8 cellular contexts compared by ENCODE assay signal in genomic region chr10:97792058-97792721, GRCh38. TPM values are rescaled to one million over a fixed set of nuclear protein-coding genes. Genes with fewer than 3 reads are reported as not detected.
DNase-seq lines count a peak whose midpoint lies in the region; ATAC-seq and TF ChIP-seq lines count a peak whose summit lies in the region.

No MANE protein-coding gene starts in this region.

- H3K9me3 Mint-ChIP-seq in activated naive CD4-positive, alpha-beta T cell treated with anti-CD3 and anti-CD28 coated beads, Interleukin-2, amount 10 ng/mL, durations not matched to agents 7 days and 5 days, result peaks cover 4% of the 10 kb centered on the region

- peak; percentile 90 for ATAC-seq in SK-N-SH treated with all-trans-retinoic acid at 6 μM for 48 hours

- peaks cover 37% of the 10 kb centered on the region for H3K27me3 Mint-ChIP-seq in activated naive CD4-positive, alpha-beta T cell treated with anti-CD3 and anti-CD28 coated beads, Interleukin-2, amount 10 ng/mL, durations not matched to agents 7 days and 5 days

- DNase-seq in NCI-H1436 (lab: John Stamatoyannopoulos, UW), result peak; percentile 32
- no peak for DNase-seq in NCI-H1436 treated with DMSO at 0.1 percent for 48 hours (lab: John Stamatoyannopoulos, UW)
- peak; percentile 82 for DNase-seq in activated naive CD4-positive, alpha-beta T cell treated with anti-CD3 and anti-CD28 coated beads, Interleukin-2, amount 10 ng/mL, durations not matched to agents 7 days and 5 days
- DNase-seq in glomerular visceral epithelial cell (ENCODE audit: extremely low spot score), result peak; percentile 65
- DNase-seq in posterior cingulate gyrus, result peak; percentile 63 to 96 (median 78)
- DNase-seq in ureter (ENCODE audit: low spot score), result peak; percentile 78

- H3K4me3 Mint-ChIP-seq in activated naive CD4-positive, alpha-beta T cell treated with anti-CD3 and anti-CD28 coated beads, Interleukin-2, amount 10 ng/mL, durations not matched to agents 7 days and 5 days, result no peak overlapping the region

- H3K36me3 Mint-ChIP-seq in activated naive CD4-positive, alpha-beta T cell treated with anti-CD3 and anti-CD28 coated beads, Interleukin-2, amount 10 ng/mL, durations not matched to agents 7 days and 5 days, result peaks cover 6% of the 10 kb centered on the region

- peaks cover 38% of the 10 kb centered on the region for H3K4me1 Mint-ChIP-seq in activated naive CD4-positive, alpha-beta T cell treated with anti-CD3 and anti-CD28 coated beads, Interleukin-2, amount 10 ng/mL, durations not matched to agents 7 days and 5 days

- peak; percentile 95 for TF ChIP-seq CTCF in LNCAP (IDR thresholded peaks at IDR 0.05)

- intact Hi-C loops in posterior cingulate gyrus (cut with DNase I), result loop anchor here (5.0 kb wide), 1 partner anchor 75 kb away; no protein-coding TSS in a partner anchor

- CTCF ChIA-PET in activated naive CD4-positive, alpha-beta T cell treated with anti-CD3 and anti-CD28 coated beads, Interleukin-2, amount 10 ng/mL, durations not matched to agents 7 days and 5 days (lab: Charles Lee), result interaction anchor here (0.6 to 12.7 kb wide), 30 partner anchors 9 to 248 kb away, joined by 3 to 265 read pairs (median 4); partner anchors contain the start of gene GOLGA7B

- H3K27ac Mint-ChIP-seq in activated naive CD4-positive, alpha-beta T cell treated with anti-CD3 and anti-CD28 coated beads, Interleukin-2, amount 10 ng/mL, durations not matched to agents 7 days and 5 days, result peak overlapping the region; percentile 28

TF ChIP-seq in SK-N-SH treated with all-trans-retinoic acid at 6 μM for 48 hours, 23 proteins besides CTCF, POLR2A, EP300 and RAD21:
- TF ChIP-seq PATZ1 (CRISPR knock-in tag; IDR thresholded peaks at IDR 0.05; ENCODE audit: borderline replicate concordance), result no peak
- no peak for TF ChIP-seq CREB5 (CRISPR knock-in tag; IDR thresholded peaks at IDR 0.05; ENCODE audit: low read depth)

RNA-seq across cellular contexts. Expression of gene SFRP5, which starts 20.4 kb away (rescaled TPM):
- total RNA-seq in ureter, result 0.81 TPM

RNA-seq across cellular contexts. Expression of gene ZFYVE27, which starts 55.3 kb away (rescaled TPM):
- 33.8 TPM for total RNA-seq in ureter

RNA-seq across cellular contexts. Expression of gene GOLGA7B, which starts 57.5 kb away (rescaled TPM):
- 0.29 TPM for total RNA-seq in ureter
